In genomic region chr3:135887220-135887619, GRCh38 we compare ENCODE assay signal across 22 cellular contexts.
DNase-seq lines count a peak whose midpoint lies in the region; ATAC-seq, FAIRE-seq and TF ChIP-seq lines count a peak whose summit lies in the region.
"Had no signal": no experiment of that assay in that cellular context is flagged by ENCODE, and none has a peak within 500 bp of the region (broad histone marks: within the 10 kb centered on the region; RNA-seq: fewer than 3 reads in every experiment).

No MANE protein-coding gene starts in this region.

- no peaks in the 10 kb centered on the region for H3K36me3 ChIP-seq in keratinocyte (ENCODE audit: control insufficient read depth in 2 of 2, extremely low read depth in 1 of 2, insufficient read depth in 2 of 2, low read length in 2 of 2)
- H3K36me3 ChIP-seq: neutrophil, thoracic aorta had no signal

- H3K9ac ChIP-seq in keratinocyte (ENCODE audit: control insufficient read depth, extremely low read depth, insufficient read depth, low read length), result no peak overlapping the region

- no peak overlapping the region for H3K4me3 ChIP-seq in astrocyte of the cerebellum (ENCODE audit: low read depth, low read length)
- no peak overlapping the region for H3K4me3 ChIP-seq in keratinocyte (ENCODE audit: control insufficient read depth in 2 of 3, extremely low read depth in 1 of 3, insufficient read depth in 2 of 3, low read depth in 1 of 3, low read length in 3 of 3)
- H3K4me3 ChIP-seq: thoracic aorta had no signal

- no peak overlapping the region for H3K4me2 ChIP-seq in keratinocyte (ENCODE audit: control insufficient read depth, extremely low read depth, insufficient read depth, low read depth, low read length)

- TF ChIP-seq CTCF in astrocyte of the cerebellum (IDR thresholded peaks at IDR 0.05; ENCODE audit: low read depth, low read length, missing control alignments), result no peak
- TF ChIP-seq CTCF in keratinocyte (optimal IDR thresholded peaks at IDR 0.05 in 1 of 3, IDR thresholded peaks at IDR 0.05 in 1 of 3, conservative IDR thresholded peaks at IDR 0.05 in 1 of 3; ENCODE audit: extremely low read depth in 1 of 3, insufficient read depth in 2 of 3, low read length in 3 of 3), result no peak
- no peak for TF ChIP-seq CTCF in omental fat pad (IDR thresholded peaks at IDR 0.05)

- dilution Hi-C loops in keratinocyte (cut with MboI; ENCODE audit: extremely low pct_ligation_motif_present, low sequenced_read_pairs), result loop anchor here (25.0 kb wide), 1 partner anchor 150 kb away; no protein-coding TSS in a partner anchor

- peak; percentile 74 for FAIRE-seq in keratinocyte (lab: Jason Lieb, UNC)

- no peak for ATAC-seq in left colon
- ATAC-seq in omental fat pad (ENCODE audit: low FRiP score), result no peak
- no peak for ATAC-seq in Right ventricle myocardium inferior

- intact Hi-C loops in left colon (cut with DNase I, micrococcal nuclease), result no loop called here
- intact Hi-C loops in Right ventricle myocardium inferior (cut with DNase I), result no loop called here

- in situ Hi-C loops in astrocyte of the cerebellum (cut with HindIII; ENCODE audit: low sequenced_read_pairs), result no loop called here

- H3K9me3 ChIP-seq in keratinocyte (ENCODE audit: control insufficient read depth, low read depth, low read length), result no peaks in the 10 kb centered on the region
- H3K9me3 ChIP-seq: neutrophil, thoracic aorta had no signal

- H4K20me1 ChIP-seq in keratinocyte (ENCODE audit: control insufficient read depth, extremely low read depth, insufficient read depth, low read length), result no peaks in the 10 kb centered on the region

- H3K27me3 ChIP-seq in keratinocyte (ENCODE audit: control insufficient read depth, extremely low read depth, insufficient read depth, low read length), result no peaks in the 10 kb centered on the region
- H3K27me3 ChIP-seq: neutrophil had no signal

- no peaks in the 10 kb centered on the region for H3K79me2 ChIP-seq in keratinocyte (ENCODE audit: control insufficient read depth, insufficient read depth, low read length)

- no peaks in the 10 kb centered on the region for H3K9me1 ChIP-seq in keratinocyte (ENCODE audit: control insufficient read depth, extremely low read depth, insufficient read depth, low read length)

- H2AFZ ChIP-seq in keratinocyte (ENCODE audit: control insufficient read depth, low read length), result no peak overlapping the region

- no peak overlapping the region for H3K27ac ChIP-seq in keratinocyte (ENCODE audit: control insufficient read depth, insufficient read depth, low read length)
- H3K27ac ChIP-seq: neutrophil, thoracic aorta had no signal

- DNase-seq in Daoy (ENCODE audit: low read depth) (peak; percentile 67), HS-27A (ENCODE audit: low read depth) (peak; percentile 71), astrocyte of the cerebellum (ENCODE audit: low read depth) (peak; percentile 8), keratinocyte (ENCODE audit: low read depth, low spot score) (peak; percentile 70), NCI-H1694 treated with DMSO at 0.1 percent for 48 hours (lab: John Stamatoyannopoulos, UW) (no peak), left colon (no peak), omental fat pad (ENCODE audit: low spot score) (no peak), Right ventricle myocardium inferior (ENCODE audit: missing footprints) (no peak)
- DNase-seq: activated T-cell treated with anti-CD3 and anti-CD28 coated beads, Interleukin-2, amount 50 U/mL, for 1 hour; C1 segment of cervical spinal cord; central memory CD4-positive, alpha-beta T cell; DMS79; glutamatergic neuron; mesendoderm; NCI-H345; NK-92 treated with Interleukin-12 subunit alpha and Interleukin-12 subunit beta, amount 100 ng/mL, for 24 hours; SHP77 treated with DMSO at 0.1 percent for 48 hours; stimulated activated CD4-positive, alpha-beta T cell treated with anti-CD3 and anti-CD28 coated beads, Interleukin-2, amount 100 ng/mL, for 48 hours; stimulated activated CD8-positive, alpha-beta memory T cell treated with anti-CD3 and anti-CD28 coated beads, Interleukin-4, amount 100 ng/mL, for 48 hours; T-helper 2 cell had no signal

- peaks cover 8% of the 10 kb centered on the region for H3K4me1 ChIP-seq in keratinocyte (ENCODE audit: control insufficient read depth, extremely low read depth, insufficient read depth, low read length)

Comparison
In these comparisons a context has a peak if more than half of its experiments do, and no peak if none do; other contexts are left out.
1. DNase-seq: peak in Daoy (single experiment), HS-27A (single experiment), astrocyte of the cerebellum (single experiment) and keratinocyte (single experiment); none in NCI-H1694 treated with DMSO at 0.1 percent for 48 hours (single experiment), left colon (0 of 2), omental fat pad (single experiment) and Right ventricle myocardium inferior (single experiment).